Comparison of ENCODE assay signal across 19 cellular contexts in the genomic region with DNA sequence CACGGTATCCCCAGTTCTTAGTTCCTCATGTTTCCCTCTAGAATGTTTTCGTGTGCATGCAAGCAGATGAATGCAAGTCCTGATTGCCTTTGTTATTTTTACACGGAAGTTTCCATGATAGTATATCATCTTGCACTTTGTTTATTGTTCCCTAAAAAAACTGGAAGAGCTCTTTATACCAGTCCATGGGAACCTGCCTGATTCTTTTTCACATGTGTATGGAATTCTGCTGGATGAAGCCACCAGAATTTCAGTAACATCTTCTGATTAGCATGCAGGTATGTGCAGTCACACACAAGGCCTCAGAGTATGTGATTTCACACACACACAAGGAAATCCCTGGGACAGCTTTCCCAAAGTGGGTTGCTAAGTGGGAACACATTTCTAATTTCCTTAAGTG. TPM values are rescaled to one million over a fixed set of nuclear protein-coding genes. Genes with fewer than 3 reads are reported as not detected.
DNase-seq lines count a peak whose midpoint lies in the region; ATAC-seq and TF ChIP-seq lines count a peak whose summit lies in the region.
"Had no signal": no experiment of that assay in that cellular context is flagged by ENCODE, and none has a peak within 500 bp of the region (broad histone marks: within the 10 kb centered on the region; RNA-seq: fewer than 3 reads in every experiment).

No MANE protein-coding gene starts in this region.

- TF ChIP-seq CTCF in C4-2B (conservative IDR thresholded peaks at IDR 0.05): no peak
- TF ChIP-seq CTCF in glutamatergic neuron (IDR thresholded peaks at IDR 0.05; ENCODE audit: partially characterized antibody, unreplicated experiment): no peak
- no peak for TF ChIP-seq CTCF in spleen (IDR thresholded peaks at IDR 0.05 in 8 of 11, conservative IDR thresholded peaks at IDR 0.05 in 3 of 11)

- H3K9me3 ChIP-seq in SJCRH30 (replicated peaks) (no peaks in the 10 kb centered on the region), spleen (no peaks in the 10 kb centered on the region)

- intact Hi-C loops in spleen (cut with DNase I; ENCODE audit: low total_unique reads): no loop called here

- H3K27me3 ChIP-seq in SJCRH30 (no peaks in the 10 kb centered on the region), spleen (replicated peaks in 1 of 7) (no peaks in the 10 kb centered on the region)

- H3K36me3 Mint-ChIP-seq in glutamatergic neuron (ENCODE audit: unreplicated experiment): peaks cover 5% of the 10 kb centered on the region

- ATAC-seq in GM21381 (IDR thresholded peaks at IDR 0.05; ENCODE audit: unreplicated experiment): no peak

- H3K4me1 ChIP-seq in SJCRH30 (peaks cover 45% of the 10 kb centered on the region), spleen (peaks cover 0 to 47% (median 37%) of the 10 kb centered on the region in 6 donors)
- H3K4me1 ChIP-seq: parathyroid adenoma had no signal

- H3K4me3 ChIP-seq in SJCRH30: peak overlapping the region; percentile 54
- H3K4me3 ChIP-seq in spleen: no peak overlapping the region

- no peaks in the 10 kb centered on the region for H3K9me3 Mint-ChIP-seq in glutamatergic neuron (ENCODE audit: unreplicated experiment)

- WGBS in spleen, 5 donors: 77 to 86% (median 79%) methylated on average over 3 of the region's 3 CpGs

- peaks cover 25% of the 10 kb centered on the region for H3K4me1 Mint-ChIP-seq in glutamatergic neuron (ENCODE audit: low read depth, unreplicated experiment)

- DNase-seq in SJCRH30: no peak
- no peak for DNase-seq in glutamatergic neuron
- DNase-seq in spleen: no peak
- DNase-seq in activated naive CD4-positive, alpha-beta T cell treated with Interleukin-2 at 50 U/mL for 16 hours: no peak
- DNase-seq in amygdala (lab: John Stamatoyannopoulos, UW): no peak
- DNase-seq in SW480 (ENCODE audit: low spot score): no peak
- DNase-seq: activated CD4-positive, CD25-positive, alpha-beta regulatory T cell; activated gamma-delta T cell treated with Interleukin-2 at 50 U/mL for 16 hours; AML-193; GDM1; GOT3; NCI-H1436 treated with DMSO at 0.1 percent for 48 hours; NCI-H345; stimulated activated CD4-positive, alpha-beta T cell treated with anti-CD3 and anti-CD28 coated beads, Interleukin-12 subunit alpha, Interleukin-12 subunit beta, amount 100 ng/mL, for 4 hours; stimulated activated naive CD8-positive, alpha-beta T cell treated with anti-CD3 and anti-CD28 coated beads, Interleukin-15, Interleukin-2, amounts not matched to agents 100 U/mL and 50 U/mL, for 24 hours; T-helper 2 cell had no signal

- no peak for TF ChIP-seq POLR2A in spleen (IDR thresholded peaks at IDR 0.05)

- peaks cover 55% of the 10 kb centered on the region for H3K36me3 ChIP-seq in SJCRH30
- no peaks in the 10 kb centered on the region for H3K36me3 ChIP-seq in spleen

- H3K4me3 Mint-ChIP-seq in glutamatergic neuron (ENCODE audit: unreplicated experiment): peak overlapping the region; percentile 55

- peak overlapping the region; percentile 60 for H3K27ac Mint-ChIP-seq in glutamatergic neuron (ENCODE audit: unreplicated experiment)

- H3K27me3 Mint-ChIP-seq in glutamatergic neuron (ENCODE audit: unreplicated experiment): peaks cover 3% of the 10 kb centered on the region

- H3K27ac ChIP-seq in C4-2B: peak overlapping the region; percentile 90
- H3K27ac ChIP-seq in SJCRH30: peak overlapping the region; percentile 95
- peak overlapping the region in 7 of 8 donors; percentile 79 to 89 (median 85) for H3K27ac ChIP-seq in spleen
- H3K27ac ChIP-seq: parathyroid adenoma had no signal

RNA-seq across cellular contexts. Expression of a gene that starts 16.0 kb away (rescaled TPM):
- 5.5 and 5.8 TPM in 2 replicates for total RNA-seq in SJCRH30 (2014; rRNA removed; shearing (Covaris generic))
- total RNA-seq in glutamatergic neuron (ENCODE audit: unreplicated experiment): 1.5 TPM
- 10 to 100 TPM; 31.3 to 60.2 (median 49.9) TPM for total RNA-seq in spleen
- 10 to 100 TPM; 12.0 to 23.6 (median 12.8) TPM for polyA plus RNA-seq in spleen

RNA-seq across cellular contexts. Expression of a gene that starts 23.6 kb away (rescaled TPM):
- total RNA-seq in SJCRH30 (2014; rRNA removed; shearing (Covaris generic)): 148 and 154 TPM in 2 replicates
- 2.8 TPM for total RNA-seq in glutamatergic neuron (ENCODE audit: unreplicated experiment)
- 10 to 100 TPM in 2 of 7 donors, 1 to 10 TPM in 4, under 1 TPM in 1; 0.94 to 22.3 (median 6.4) TPM for total RNA-seq in spleen
- 1 to 10 TPM; 1.1 to 4.0 (median 1.4) TPM for polyA plus RNA-seq in spleen
